ENCODE assay signal across 25 cellular contexts in the genomic region with DNA sequence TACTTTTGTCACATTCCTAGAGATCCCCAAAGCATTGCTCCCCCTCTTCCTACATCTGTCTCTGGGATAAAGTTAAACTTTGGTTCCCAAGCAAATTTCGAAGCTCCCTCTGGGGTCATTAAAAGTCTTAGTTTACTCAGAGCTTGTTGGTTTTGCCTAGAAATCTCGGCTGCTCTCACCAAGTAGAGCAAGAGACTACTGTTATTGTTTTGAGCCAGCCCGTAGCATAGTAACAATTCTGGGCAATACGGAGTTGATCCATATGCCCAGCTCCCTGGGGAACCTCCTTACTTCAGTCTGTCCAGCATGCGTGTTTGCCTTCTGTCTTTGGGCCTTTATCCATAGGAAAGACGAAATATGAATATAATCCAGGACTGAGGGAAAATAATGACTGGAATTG. TPM values are rescaled to one million over a fixed set of nuclear protein-coding genes. Genes with fewer than 3 reads are reported as not detected.
A peak's percentile ranks its signal among the peaks of the same experiment; 100 is the strongest.
DNase-seq lines count a peak whose midpoint lies in the region; ATAC-seq and TF ChIP-seq lines count a peak whose summit lies in the region.
"Had no signal": no experiment of that assay in that cellular context is flagged by ENCODE, and none has a peak within 500 bp of the region (broad histone marks: within the 10 kb centered on the region; RNA-seq: fewer than 3 reads in every experiment).

No MANE protein-coding gene starts in this region.

- no peak overlapping the region for H3K9ac ChIP-seq in mesendoderm (ENCODE audit: low read length)
- H3K9ac ChIP-seq: BLaER1 treated with 17β-estradiol and CSF1 and Interleukin-3, amounts not matched to agents 10 nM and 100 nM had no signal

- peak overlapping the region; percentile 19 for H3K56ac ChIP-seq in mesendoderm (ENCODE audit: low read length)

- no peak overlapping the region for H3K4me2 ChIP-seq in mesendoderm (ENCODE audit: low read length)
- H3K4me2 ChIP-seq: BLaER1 treated with 17β-estradiol and CSF1 and Interleukin-3, amounts not matched to agents 10 nM and 100 nM; PC-9; smooth muscle cell had no signal

- no peak overlapping the region for H2BK15ac ChIP-seq in mesendoderm (replicated peaks; ENCODE audit: low read depth)

- WGBS in mesendoderm (ENCODE audit: extremely low coverage, insufficient coverage, low lambda C conversion rate), result no CpG with 5 or more reads among the region's 6 CpGs

- no peak overlapping the region for H4K8ac ChIP-seq in mesendoderm (ENCODE audit: low read depth, low read length)

- no peaks in the 10 kb centered on the region for H3K79me1 ChIP-seq in mesendoderm (ENCODE audit: low read length)

- H2AK5ac ChIP-seq in mesendoderm (ENCODE audit: low read length), result peak overlapping the region; percentile 61

- H3K36me3 ChIP-seq in mesendoderm (ENCODE audit: control insufficient read depth, insufficient read depth, low read length), result no peaks in the 10 kb centered on the region
- H3K36me3 ChIP-seq: BLaER1 treated with 17β-estradiol and CSF1 and Interleukin-3, amounts not matched to agents 10 nM and 100 nM; colonic mucosa; ovary; transverse colon had no signal

- H3K4ac ChIP-seq in mesendoderm (ENCODE audit: low read depth, low read length), result peak overlapping the region; percentile 70

- H3K23ac ChIP-seq in mesendoderm (ENCODE audit: low read length), result no peak overlapping the region

- TF ChIP-seq CTCF in AG10803 (conservative IDR thresholded peaks at IDR 0.05; ENCODE audit: low read length) (no peak), cardiac fibroblast (IDR thresholded peaks at IDR 0.05; ENCODE audit: low read depth, low read length) (no peak)

- no peak overlapping the region for H2BK5ac ChIP-seq in mesendoderm (ENCODE audit: low read length)

- peak; percentile 68 for DNase-seq in AG10803 (ENCODE audit: low read depth)
- DNase-seq in NCI-H2171 (lab: John Stamatoyannopoulos, UW), result peak; percentile 79
- peak; percentile 56 to 86 for DNase-seq in cardiac fibroblast (ENCODE audit: low read depth in 2 of 2)
- DNase-seq in mesendoderm, result no peak
- DNase-seq in COLO829 (ENCODE audit: low spot score), result no peak
- no peak for DNase-seq in COLO668 (lab: John Stamatoyannopoulos, UW; ENCODE audit: unreplicated experiment)
- DNase-seq: activated CD4-positive, alpha-beta T cell treated with anti-CD3 and anti-CD28 coated beads for 48 hours; activated naive CD4-positive, alpha-beta T cell; activated T-cell treated with anti-CD3 and anti-CD28 coated beads, Interleukin-2, amount 50 U/mL, for 4 hours; Caco-2; colonic mucosa; effector memory CD8-positive, alpha-beta T cell; islet precursor cell; NCI-H526; ovary; Right ventricle myocardium superior; stimulated activated CD4-positive, alpha-beta T cell treated with anti-CD3 and anti-CD28 coated beads, Interleukin-2, amount 100 ng/mL, for 24 hours; transverse colon had no signal

- no peak overlapping the region for H3K27ac ChIP-seq in mesendoderm (ENCODE audit: low read depth, low read length)
- H3K27ac ChIP-seq: BLaER1 treated with 17β-estradiol and CSF1 and Interleukin-3, amounts not matched to agents 10 nM and 100 nM; body of pancreas; colonic mucosa; HL-60; ovary; PC-9; transverse colon had no signal

- no peak for ATAC-seq in GM18519 (IDR thresholded peaks at IDR 0.05; ENCODE audit: low FRiP score, unreplicated experiment)
- ATAC-seq: activated T-cell treated with anti-CD3 and anti-CD28 coated beads, Interleukin-2, amount 50 U/mL, for 4 hours; body of pancreas; effector memory CD8-positive, alpha-beta T cell; natural killer cell treated with Interleukin-12 subunit alpha and Interleukin-12 subunit beta and Interleukin-15 and Interleukin-18, amount 100 ng/mL, for 72 hours had no signal

- no peaks in the 10 kb centered on the region for H3K79me2 ChIP-seq in mesendoderm (ENCODE audit: control insufficient read depth, insufficient read depth, low read length)

- peaks cover 2% of the 10 kb centered on the region for H3K4me1 ChIP-seq in mesendoderm (ENCODE audit: control insufficient read depth, low read depth, low read length)
- H3K4me1 ChIP-seq: colonic mucosa had no signal

- H3K4me3 ChIP-seq in AG10803 (ENCODE audit: low read length) (no peak overlapping the region), cardiac fibroblast (replicated peaks in 1 of 2; ENCODE audit: low read depth in 2 of 2, low read length in 2 of 2) (no peak overlapping the region), mesendoderm (ENCODE audit: low read length) (no peak overlapping the region)
- H3K4me3 ChIP-seq: BLaER1 treated with 17β-estradiol and CSF1 and Interleukin-3, amounts not matched to agents 10 nM and 100 nM; body of pancreas; colonic mucosa; ovary; PC-9; smooth muscle cell; transverse colon had no signal

- H3K18ac ChIP-seq in mesendoderm (ENCODE audit: low read length), result peak overlapping the region; percentile 18

- no peak overlapping the region for H2BK120ac ChIP-seq in mesendoderm (ENCODE audit: low read depth, low read length)

- H4K5ac ChIP-seq in mesendoderm (ENCODE audit: low read length), result no peak overlapping the region

- H3K27me3 ChIP-seq in mesendoderm (ENCODE audit: insufficient read depth, low read length, poor library complexity), result no peaks in the 10 kb centered on the region
- H3K27me3 ChIP-seq: BLaER1 treated with 17β-estradiol and CSF1 and Interleukin-3, amounts not matched to agents 10 nM and 100 nM; body of pancreas; colonic mucosa; ovary had no signal

RNA-seq across cellular contexts. Expression of a gene that starts 10.0 kb away (rescaled TPM):
- polyA plus RNA-seq in mesendoderm (2013, experiment 1 of 2), result 45.6 TPM
- 41.5 TPM for polyA plus RNA-seq in mesendoderm (2013, experiment 2 of 2)

Comparison
In these comparisons a context has a peak if more than half of its experiments do, and no peak if none do; other contexts are left out.
1. DNase-seq: peak in AG10803 (single experiment), NCI-H2171 (single experiment) and cardiac fibroblast (2 of 2); none in mesendoderm (single experiment), COLO829 (single experiment) and COLO668 (single experiment).